Comparison of ENCODE assay signal across 1 cellular context in the genomic region with DNA sequence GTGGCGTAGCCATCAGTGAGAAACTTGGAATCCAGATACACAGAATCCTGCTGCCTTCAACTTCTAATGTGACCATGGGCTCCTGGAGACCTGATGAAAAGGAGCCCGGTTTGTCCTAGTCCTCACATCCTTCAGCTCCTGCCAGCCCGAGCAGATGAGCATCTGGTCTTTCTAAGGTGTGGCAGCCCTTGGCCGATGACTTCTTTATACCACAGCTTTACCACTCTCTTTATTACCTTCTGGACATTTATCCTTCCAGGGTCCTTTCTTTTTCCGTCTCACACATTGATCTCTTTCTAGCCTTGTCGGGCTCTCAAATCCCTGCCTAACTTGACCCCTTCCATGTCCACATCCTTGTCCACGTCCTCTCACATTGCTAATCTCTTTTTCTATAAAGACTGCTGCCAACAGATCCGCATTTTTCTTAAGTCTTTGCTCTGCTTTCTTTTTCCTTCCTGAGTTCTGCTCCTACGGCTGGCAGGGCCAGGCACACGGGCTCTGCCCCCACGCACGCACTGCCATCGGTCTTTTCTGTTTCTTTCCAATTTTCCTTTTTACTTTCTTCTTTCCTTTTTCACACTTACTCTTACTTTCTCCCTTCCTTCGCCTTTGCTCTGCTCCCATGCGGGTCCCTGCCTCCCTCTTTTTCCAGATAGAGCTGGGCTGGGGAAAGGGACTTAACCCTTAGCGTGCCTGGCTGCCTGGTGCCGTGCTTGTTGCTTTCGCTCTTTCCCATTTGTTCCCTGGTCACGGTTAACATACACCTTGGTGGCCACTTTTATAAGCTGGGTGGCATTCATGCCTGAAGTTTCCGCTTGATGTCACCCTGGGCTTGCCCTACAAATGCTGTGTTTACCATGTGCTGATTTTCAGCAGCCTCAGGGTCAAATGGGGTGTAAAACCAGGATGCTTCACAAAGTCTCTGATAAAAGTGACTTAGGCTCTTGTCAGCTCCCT.
TF ChIP-seq lines count a peak whose summit lies in the region.

No MANE protein-coding gene starts in this region.

TF ChIP-seq in GM23338, 12 proteins besides CTCF, POLR2A, EP300 and RAD21 (continued from another document):
- TF ChIP-seq, protein P1, sequence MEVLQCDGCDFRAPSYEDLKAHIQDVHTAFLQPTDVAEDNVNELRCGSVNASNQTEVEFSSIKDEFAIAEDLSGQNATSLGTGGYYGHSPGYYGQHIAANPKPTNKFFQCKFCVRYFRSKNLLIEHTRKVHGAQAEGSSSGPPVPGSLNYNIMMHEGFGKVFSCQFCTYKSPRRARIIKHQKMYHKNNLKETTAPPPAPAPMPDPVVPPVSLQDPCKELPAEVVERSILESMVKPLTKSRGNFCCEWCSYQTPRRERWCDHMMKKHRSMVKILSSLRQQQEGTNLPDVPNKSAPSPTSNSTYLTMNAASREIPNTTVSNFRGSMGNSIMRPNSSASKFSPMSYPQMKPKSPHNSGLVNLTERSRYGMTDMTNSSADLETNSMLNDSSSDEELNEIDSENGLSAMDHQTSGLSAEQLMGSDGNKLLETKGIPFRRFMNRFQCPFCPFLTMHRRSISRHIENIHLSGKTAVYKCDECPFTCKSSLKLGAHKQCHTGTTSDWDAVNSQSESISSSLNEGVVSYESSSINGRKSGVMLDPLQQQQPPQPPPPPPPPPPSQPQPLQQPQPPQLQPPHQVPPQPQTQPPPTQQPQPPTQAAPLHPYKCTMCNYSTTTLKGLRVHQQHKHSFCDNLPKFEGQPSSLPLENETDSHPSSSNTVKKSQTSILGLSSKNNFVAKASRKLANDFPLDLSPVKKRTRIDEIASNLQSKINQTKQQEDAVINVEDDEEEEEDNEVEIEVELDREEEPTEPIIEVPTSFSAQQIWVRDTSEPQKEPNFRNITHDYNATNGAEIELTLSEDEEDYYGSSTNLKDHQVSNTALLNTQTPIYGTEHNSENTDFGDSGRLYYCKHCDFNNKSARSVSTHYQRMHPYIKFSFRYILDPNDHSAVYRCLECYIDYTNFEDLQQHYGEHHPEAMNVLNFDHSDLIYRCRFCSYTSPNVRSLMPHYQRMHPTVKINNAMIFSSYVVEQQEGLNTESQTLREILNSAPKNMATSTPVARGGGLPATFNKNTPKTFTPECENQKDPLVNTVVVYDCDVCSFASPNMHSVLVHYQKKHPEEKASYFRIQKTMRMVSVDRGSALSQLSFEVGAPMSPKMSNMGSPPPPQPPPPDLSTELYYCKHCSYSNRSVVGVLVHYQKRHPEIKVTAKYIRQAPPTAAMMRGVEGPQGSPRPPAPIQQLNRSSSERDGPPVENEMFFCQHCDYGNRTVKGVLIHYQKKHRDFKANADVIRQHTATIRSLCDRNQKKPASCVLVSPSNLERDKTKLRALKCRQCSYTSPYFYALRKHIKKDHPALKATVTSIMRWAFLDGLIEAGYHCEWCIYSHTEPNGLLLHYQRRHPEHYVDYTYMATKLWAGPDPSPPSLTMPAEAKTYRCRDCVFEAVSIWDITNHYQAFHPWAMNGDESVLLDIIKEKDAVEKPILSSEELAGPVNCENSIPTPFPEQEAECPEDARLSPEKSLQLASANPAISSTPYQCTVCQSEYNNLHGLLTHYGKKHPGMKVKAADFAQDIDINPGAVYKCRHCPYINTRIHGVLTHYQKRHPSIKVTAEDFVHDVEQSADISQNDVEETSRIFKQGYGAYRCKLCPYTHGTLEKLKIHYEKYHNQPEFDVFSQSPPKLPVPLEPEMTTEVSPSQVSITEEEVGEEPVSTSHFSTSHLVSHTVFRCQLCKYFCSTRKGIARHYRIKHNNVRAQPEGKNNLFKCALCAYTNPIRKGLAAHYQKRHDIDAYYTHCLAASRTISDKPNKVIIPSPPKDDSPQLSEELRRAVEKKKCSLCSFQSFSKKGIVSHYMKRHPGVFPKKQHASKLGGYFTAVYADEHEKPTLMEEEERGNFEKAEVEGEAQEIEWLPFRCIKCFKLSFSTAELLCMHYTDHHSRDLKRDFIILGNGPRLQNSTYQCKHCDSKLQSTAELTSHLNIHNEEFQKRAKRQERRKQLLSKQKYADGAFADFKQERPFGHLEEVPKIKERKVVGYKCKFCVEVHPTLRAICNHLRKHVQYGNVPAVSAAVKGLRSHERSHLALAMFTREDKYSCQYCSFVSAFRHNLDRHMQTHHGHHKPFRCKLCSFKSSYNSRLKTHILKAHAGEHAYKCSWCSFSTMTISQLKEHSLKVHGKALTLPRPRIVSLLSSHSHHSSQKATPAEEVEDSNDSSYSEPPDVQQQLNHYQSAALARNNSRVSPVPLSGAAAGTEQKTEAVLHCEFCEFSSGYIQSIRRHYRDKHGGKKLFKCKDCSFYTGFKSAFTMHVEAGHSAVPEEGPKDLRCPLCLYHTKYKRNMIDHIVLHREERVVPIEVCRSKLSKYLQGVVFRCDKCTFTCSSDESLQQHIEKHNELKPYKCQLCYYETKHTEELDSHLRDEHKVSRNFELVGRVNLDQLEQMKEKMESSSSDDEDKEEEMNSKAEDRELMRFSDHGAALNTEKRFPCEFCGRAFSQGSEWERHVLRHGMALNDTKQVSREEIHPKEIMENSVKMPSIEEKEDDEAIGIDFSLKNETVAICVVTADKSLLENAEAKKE (CRISPR knock-in tag; IDR thresholded peaks at IDR 0.05): no peak
- no peak for TF ChIP-seq ZNF114 (CRISPR knock-in tag; IDR thresholded peaks at IDR 0.05)
